ENCODE assay signal across 1 cellular context in the genomic region with DNA sequence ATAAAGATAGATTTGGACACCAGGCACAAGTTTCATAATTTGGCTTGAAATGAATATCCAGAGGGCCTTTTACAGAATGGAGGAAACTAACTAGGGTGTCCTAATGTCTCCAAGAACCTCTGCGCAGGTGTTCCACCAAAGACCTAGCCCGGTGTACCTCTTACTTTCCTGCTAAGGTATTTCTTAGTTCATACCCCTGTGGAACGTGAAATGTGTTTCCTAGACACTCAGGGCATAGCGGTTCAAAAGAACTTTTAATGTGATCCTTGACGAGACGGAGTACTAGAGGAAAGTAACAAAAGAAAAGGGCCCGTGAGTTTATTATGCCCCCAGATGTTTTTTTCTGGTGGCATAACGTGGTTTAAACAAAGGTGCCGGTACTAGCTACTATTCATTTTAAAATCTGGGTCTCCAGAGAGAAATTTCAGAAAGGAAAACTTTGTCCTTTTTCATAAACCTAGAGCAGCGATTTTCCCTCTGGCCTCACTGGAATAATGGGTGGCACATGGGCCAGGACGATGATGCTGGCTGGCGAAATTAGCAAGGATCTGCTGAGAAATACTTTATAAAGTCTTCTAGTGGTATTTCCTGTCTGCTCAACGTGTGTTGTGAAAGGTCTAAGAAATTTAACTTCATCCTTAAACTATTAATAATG.
TF ChIP-seq lines count a peak whose summit lies in the region.

No MANE protein-coding gene starts in this region.

TF ChIP-seq in liver, 16 proteins besides CTCF, POLR2A, EP300 and RAD21 (continued from another document):
- TF ChIP-seq, protein P1, sequence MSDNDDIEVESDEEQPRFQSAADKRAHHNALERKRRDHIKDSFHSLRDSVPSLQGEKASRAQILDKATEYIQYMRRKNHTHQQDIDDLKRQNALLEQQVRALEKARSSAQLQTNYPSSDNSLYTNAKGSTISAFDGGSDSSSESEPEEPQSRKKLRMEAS (IDR thresholded peaks at IDR 0.05) = no peak
- TF ChIP-seq, protein P2, sequence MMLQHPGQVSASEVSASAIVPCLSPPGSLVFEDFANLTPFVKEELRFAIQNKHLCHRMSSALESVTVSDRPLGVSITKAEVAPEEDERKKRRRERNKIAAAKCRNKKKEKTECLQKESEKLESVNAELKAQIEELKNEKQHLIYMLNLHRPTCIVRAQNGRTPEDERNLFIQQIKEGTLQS (IDR thresholded peaks at IDR 0.05) = no peak
- no peak for TF ChIP-seq EGR1 (IDR thresholded peaks at IDR 0.05; ENCODE audit: low read depth in 2 of 2)
TF ChIP-seq in liver: peak in this region for 0.
